12 cellular contexts compared by ENCODE assay signal in genomic region chr4:109671350-109671749, GRCh38.
"Had no signal": no experiment of that assay in that cellular context is flagged by ENCODE, and none has a peak within 500 bp of the region (broad histone marks: within the 10 kb centered on the region; RNA-seq: fewer than 3 reads in every experiment).

No MANE protein-coding gene starts in this region.

- H3K27me3 Mint-ChIP-seq: progenitor cell of endocrine pancreas had no signal

- H3K4me3 Mint-ChIP-seq: mesothelial cell of epicardium; T-helper 1 cell treated with Interleukin-12 subunit alpha and Interleukin-12 subunit beta and Interleukin-4 antibody, amounts not matched to agents 30 μg/mL and 1 μg/mL, for 36 hours had no signal

- DNase-seq: activated CD8-positive, alpha-beta memory T cell treated with anti-CD3 and anti-CD28 coated beads, Interleukin-2, amount 50 U/mL, for 4 hours; activated effector memory CD4-positive, alpha-beta T cell treated with anti-CD3 and anti-CD28 coated beads, Interleukin-2, amount 50 U/mL, for 16 hours; amniotic stem cell; colonic mucosa; islet precursor cell; SIG-M5; stimulated activated naive CD4-positive, alpha-beta T cell; upper lobe of right lung had no signal

- H3K27ac Mint-ChIP-seq: mesothelial cell of epicardium; progenitor cell of endocrine pancreas; T-helper 1 cell treated with Interleukin-12 subunit alpha and Interleukin-12 subunit beta and Interleukin-4 antibody, amounts not matched to agents 30 μg/mL and 1 μg/mL, for 36 hours had no signal

- ATAC-seq: esophagus mucosa, upper lobe of right lung had no signal
